8 cellular contexts compared by ENCODE assay signal in genomic region chr1:11838349-11839272, GRCh38. TPM values are rescaled to one million over a fixed set of nuclear protein-coding genes. Genes with fewer than 3 reads are reported as not detected.
A peak's percentile ranks its signal among the peaks of the same experiment; 100 is the strongest.
DNase-seq lines count a peak whose midpoint lies in the region; ATAC-seq, FAIRE-seq and TF ChIP-seq lines count a peak whose summit lies in the region.

No MANE protein-coding gene starts in this region.

- H3K9me3 ChIP-seq in lower lobe of right lung, result no peaks in the 10 kb centered on the region

- no peaks in the 10 kb centered on the region for H3K27me3 ChIP-seq in lower lobe of right lung (ENCODE audit: low read depth)

- TF ChIP-seq CTCF in lower lobe of right lung (IDR thresholded peaks at IDR 0.05), result peak; percentile 98

- no peak overlapping the region for H3K4me3 Mint-ChIP-seq in dendritic cell treated with granulocyte-macrophage colony-stimulating factor and Interleukin-4, amounts not matched to agents 40 ng/mL and 50 ng/mL, for 4 days

- ATAC-seq in lower lobe of right lung (peak; percentile 81 to 86), GM19467 (IDR thresholded peaks at IDR 0.05; ENCODE audit: unreplicated experiment) (no peak)

- H3K4me3 ChIP-seq in lower lobe of right lung, result no peak overlapping the region

- peak; percentile 29 to 36 for DNase-seq in AML-193 (lab: John Stamatoyannopoulos, UW)
- peak; percentile 72 for DNase-seq in H54 (ENCODE audit: insufficient read length, low spot score)
- peak; percentile 58 for DNase-seq in NCI-H69 (lab: John Stamatoyannopoulos, UW)
- peak; percentile 74 to 78 for DNase-seq in activated CD4-positive, alpha-beta T cell treated with anti-CD3 and anti-CD28 coated beads, Interleukin-2, amount 50 U/mL, for 48 hours
- DNase-seq in lower lobe of right lung, result peak; percentile 84
- peak; percentile 57 for DNase-seq in stimulated activated CD8-positive, alpha-beta memory T cell treated with anti-CD3 and anti-CD28 coated beads, Interleukin-12 subunit alpha, Interleukin-12 subunit beta, amount 100 ng/mL, for 1 hour (ENCODE audit: low read depth)

- H3K36me3 Mint-ChIP-seq in dendritic cell treated with granulocyte-macrophage colony-stimulating factor and Interleukin-4, amounts not matched to agents 40 ng/mL and 50 ng/mL, for 4 days (ENCODE audit: low read depth), result peaks cover 100% of the 10 kb centered on the region

- H3K36me3 ChIP-seq in lower lobe of right lung, result peaks cover 99% of the 10 kb centered on the region

- FAIRE-seq in H54 (lab: Jason Lieb, UNC), result no peak

- peak overlapping the region; percentile 35 for H3K27ac Mint-ChIP-seq in dendritic cell treated with granulocyte-macrophage colony-stimulating factor and Interleukin-4, amounts not matched to agents 40 ng/mL and 50 ng/mL, for 4 days

- H3K4me1 Mint-ChIP-seq in dendritic cell treated with granulocyte-macrophage colony-stimulating factor and Interleukin-4, amounts not matched to agents 40 ng/mL and 50 ng/mL, for 4 days (ENCODE audit: low read depth), result peaks cover 45% of the 10 kb centered on the region

- no peak for TF ChIP-seq POLR2A in H54 (IDR thresholded peaks at IDR 0.05; ENCODE audit: low read depth, low read length)

- H3K9me3 Mint-ChIP-seq in dendritic cell treated with granulocyte-macrophage colony-stimulating factor and Interleukin-4, amounts not matched to agents 40 ng/mL and 50 ng/mL, for 4 days, result no peaks in the 10 kb centered on the region

- H3K27me3 Mint-ChIP-seq in dendritic cell treated with granulocyte-macrophage colony-stimulating factor and Interleukin-4, amounts not matched to agents 40 ng/mL and 50 ng/mL, for 4 days, result no peaks in the 10 kb centered on the region

- no peak overlapping the region for H3K27ac ChIP-seq in lower lobe of right lung

- peaks cover 12% of the 10 kb centered on the region for H3K4me1 ChIP-seq in lower lobe of right lung

- intact Hi-C loops in dendritic cell treated with granulocyte-macrophage colony-stimulating factor and Interleukin-4, amounts not matched to agents 40 ng/mL and 50 ng/mL, for 4 days (cut with micrococcal nuclease), result loop anchor here (1.0 to 2.0 kb wide), 2 partner anchors 56 to 68 kb away; no protein-coding TSS in a partner anchor
- intact Hi-C loops in lower lobe of right lung (cut with DNase I), result no loop called here

RNA-seq across cellular contexts. Expression of gene NPPA, which starts 9.0 kb away (rescaled TPM):
- 2.6 TPM for total RNA-seq in lower lobe of right lung

RNA-seq across cellular contexts. Expression of gene NPPB, which starts 20.1 kb away (rescaled TPM):
- not detected for total RNA-seq in lower lobe of right lung

RNA-seq across cellular contexts. Expression of gene CLCN6, which starts 32.6 kb away (rescaled TPM):
- total RNA-seq in lower lobe of right lung, result 29.2 TPM

RNA-seq across cellular contexts. Expression of gene MTHFR, which starts 32.8 kb away (rescaled TPM):
- total RNA-seq in lower lobe of right lung, result 45.4 TPM

Comparison
In these comparisons a context has a peak if more than half of its experiments do, and no peak if none do; other contexts are left out.
1. DNase-seq: peak in every context shown above with its lines; median percentile 84 in lower lobe of right lung; 76 in activated CD4-positive, alpha-beta T cell treated with anti-CD3 and anti-CD28 coated beads, Interleukin-2, amount 50 U/mL, for 48 hours; 72 in H54; 58 in NCI-H69; 57 in stimulated activated CD8-positive, alpha-beta memory T cell treated with anti-CD3 and anti-CD28 coated beads, Interleukin-12 subunit alpha, Interleukin-12 subunit beta, amount 100 ng/mL, for 1 hour; 32 in AML-193.